12 cellular contexts compared by ENCODE assay signal in genomic region chr9:124665391-124666058, GRCh38.
A peak's percentile ranks its signal among the peaks of the same experiment; 100 is the strongest.
DNase-seq lines count a peak whose midpoint lies in the region; ATAC-seq and TF ChIP-seq lines count a peak whose summit lies in the region.
"Had no signal": no experiment of that assay in that cellular context is flagged by ENCODE, and none has a peak within 500 bp of the region (broad histone marks: within the 10 kb centered on the region; RNA-seq: fewer than 3 reads in every experiment).

No MANE protein-coding gene starts in this region.

- H3K9me3 Mint-ChIP-seq in stimulated activated naive CD8-positive, alpha-beta T cell treated with anti-CD3 and anti-CD28 coated beads, Interleukin-15, amount 100 ng/mL, for 72 hours = no peaks in the 10 kb centered on the region
- peaks cover 5% of the 10 kb centered on the region for H3K9me3 Mint-ChIP-seq in type B pancreatic cell
- H3K9me3 Mint-ChIP-seq in activated CD4-positive, alpha-beta T cell treated with anti-CD3 and anti-CD28 coated beads, Interleukin-2, amount 10 ng/mL, durations not matched to agents 24 days and 14 days = no peaks in the 10 kb centered on the region
- H3K9me3 Mint-ChIP-seq: activated T-helper 1 cell treated with anti-CD3 and anti-CD28 coated beads, Interleukin-12 subunit alpha, Interleukin-12 subunit beta, Interleukin-2, Interleukin-4 antibody, amounts not matched to agents 30 ng/mL and 10 ng/mL and 1 ng/mL, durations not matched to agents 14 hours and 24 hours and 36 hours; brain had no signal

- DNase-seq in stimulated activated naive CD8-positive, alpha-beta T cell treated with anti-CD3 and anti-CD28 coated beads, Interleukin-15, amount 100 ng/mL, for 72 hours = no peak
- DNase-seq in stimulated activated naive CD8-positive, alpha-beta T cell treated with anti-CD3 and anti-CD28 coated beads, Interleukin-15, Interleukin-2, amounts not matched to agents 100 U/mL and 50 U/mL, for 24 hours = no peak
- DNase-seq in SW480 (ENCODE audit: low spot score) = peak; percentile 67
- peak; percentile 67 for DNase-seq in kidney epithelial cell (ENCODE audit: low read depth)
- no peak for DNase-seq in type B pancreatic cell (ENCODE audit: extremely low spot score, unreplicated experiment)
- DNase-seq in DMS153 (lab: John Stamatoyannopoulos, UW) = no peak
- DNase-seq in activated CD4-positive, alpha-beta T cell treated with anti-CD3 and anti-CD28 coated beads, Interleukin-2, amount 10 ng/mL, durations not matched to agents 24 days and 14 days = no peak
- DNase-seq: activated CD4-positive, CD25-positive, alpha-beta regulatory T cell treated with anti-CD3 and anti-CD28 coated beads, Interleukin-2, amount 50 U/mL, for 72 hours; NCI-H1092 treated with DMSO at 0.1 percent for 48 hours had no signal

- H3K27ac Mint-ChIP-seq in stimulated activated naive CD8-positive, alpha-beta T cell treated with anti-CD3 and anti-CD28 coated beads, Interleukin-15, amount 100 ng/mL, for 72 hours = no peak overlapping the region
- H3K27ac Mint-ChIP-seq in type B pancreatic cell = peak overlapping the region; percentile 62
- no peak overlapping the region for H3K27ac Mint-ChIP-seq in activated CD4-positive, alpha-beta T cell treated with anti-CD3 and anti-CD28 coated beads, Interleukin-2, amount 10 ng/mL, durations not matched to agents 24 days and 14 days
- H3K27ac Mint-ChIP-seq: activated T-helper 1 cell treated with anti-CD3 and anti-CD28 coated beads, Interleukin-12 subunit alpha, Interleukin-12 subunit beta, Interleukin-2, Interleukin-4 antibody, amounts not matched to agents 30 ng/mL and 10 ng/mL and 1 ng/mL, durations not matched to agents 14 hours and 24 hours and 36 hours had no signal

- peak; percentile 37 for ATAC-seq in stimulated activated naive CD8-positive, alpha-beta T cell treated with anti-CD3 and anti-CD28 coated beads, Interleukin-15, amount 100 ng/mL, for 72 hours
- ATAC-seq in stimulated activated naive CD8-positive, alpha-beta T cell treated with anti-CD3 and anti-CD28 coated beads, Interleukin-15, Interleukin-2, amounts not matched to agents 100 U/mL and 50 U/mL, for 24 hours = no peak
- ATAC-seq in HG03025 (IDR thresholded peaks at IDR 0.05; ENCODE audit: low FRiP score, unreplicated experiment) = no peak

- H3K36me3 Mint-ChIP-seq in type B pancreatic cell = peaks cover 30% of the 10 kb centered on the region
- H3K36me3 Mint-ChIP-seq in activated CD4-positive, alpha-beta T cell treated with anti-CD3 and anti-CD28 coated beads, Interleukin-2, amount 10 ng/mL, durations not matched to agents 24 days and 14 days (ENCODE audit: low read depth) = no peaks in the 10 kb centered on the region

- H3K4me1 Mint-ChIP-seq in stimulated activated naive CD8-positive, alpha-beta T cell treated with anti-CD3 and anti-CD28 coated beads, Interleukin-15, amount 100 ng/mL, for 72 hours = peaks cover under 1% of the 10 kb centered on the region
- H3K4me1 Mint-ChIP-seq in type B pancreatic cell (ENCODE audit: unreplicated experiment) = peaks cover 40% of the 10 kb centered on the region
- H3K4me1 Mint-ChIP-seq in activated CD4-positive, alpha-beta T cell treated with anti-CD3 and anti-CD28 coated beads, Interleukin-2, amount 10 ng/mL, durations not matched to agents 24 days and 14 days = no peaks in the 10 kb centered on the region

- TF ChIP-seq CTCF in kidney epithelial cell (IDR thresholded peaks at IDR 0.05; ENCODE audit: insufficient read depth, low read length, poor library complexity, severe bottlenecking) (no peak), type B pancreatic cell (conservative IDR thresholded peaks at IDR 0.05) (no peak)

- H3K36me3 ChIP-seq in kidney epithelial cell (ENCODE audit: control insufficient read depth, insufficient read depth, low read length) = no peaks in the 10 kb centered on the region

- H3K27me3 Mint-ChIP-seq in stimulated activated naive CD8-positive, alpha-beta T cell treated with anti-CD3 and anti-CD28 coated beads, Interleukin-15, amount 100 ng/mL, for 72 hours = no peaks in the 10 kb centered on the region
- no peaks in the 10 kb centered on the region for H3K27me3 Mint-ChIP-seq in type B pancreatic cell
- H3K27me3 Mint-ChIP-seq in activated CD4-positive, alpha-beta T cell treated with anti-CD3 and anti-CD28 coated beads, Interleukin-2, amount 10 ng/mL, durations not matched to agents 24 days and 14 days = peaks cover 6% of the 10 kb centered on the region
- H3K27me3 Mint-ChIP-seq: brain had no signal

- H3K4me3 Mint-ChIP-seq in stimulated activated naive CD8-positive, alpha-beta T cell treated with anti-CD3 and anti-CD28 coated beads, Interleukin-15, amount 100 ng/mL, for 72 hours = no peak overlapping the region
- peak overlapping the region; percentile 23 for H3K4me3 Mint-ChIP-seq in type B pancreatic cell
- H3K4me3 Mint-ChIP-seq in activated CD4-positive, alpha-beta T cell treated with anti-CD3 and anti-CD28 coated beads, Interleukin-2, amount 10 ng/mL, durations not matched to agents 24 days and 14 days = no peak overlapping the region
- H3K4me3 Mint-ChIP-seq: activated T-helper 1 cell treated with anti-CD3 and anti-CD28 coated beads, Interleukin-12 subunit alpha, Interleukin-12 subunit beta, Interleukin-2, Interleukin-4 antibody, amounts not matched to agents 30 ng/mL and 10 ng/mL and 1 ng/mL, durations not matched to agents 14 hours and 24 hours and 36 hours had no signal

- no peak overlapping the region for H3K4me3 ChIP-seq in kidney epithelial cell (ENCODE audit: low read depth, low read length)

- intact Hi-C loops in activated CD4-positive, alpha-beta T cell treated with anti-CD3 and anti-CD28 coated beads, Interleukin-2, amount 10 ng/mL, durations not matched to agents 24 days and 14 days (cut with micrococcal nuclease) = no loop called here

- H3K27me3 ChIP-seq in kidney epithelial cell (ENCODE audit: control insufficient read depth, insufficient read depth, low read length) = no peaks in the 10 kb centered on the region

Comparison
In these comparisons a context has a peak if more than half of its experiments do, and no peak if none do; other contexts are left out.
1. DNase-seq: peak in SW480 (single experiment) and kidney epithelial cell (single experiment); none in stimulated activated naive CD8-positive, alpha-beta T cell treated with anti-CD3 and anti-CD28 coated beads, Interleukin-15, amount 100 ng/mL, for 72 hours (0 of 2), stimulated activated naive CD8-positive, alpha-beta T cell treated with anti-CD3 and anti-CD28 coated beads, Interleukin-15, Interleukin-2, amounts not matched to agents 100 U/mL and 50 U/mL, for 24 hours (single experiment), type B pancreatic cell (single experiment), DMS153 (single experiment) and activated CD4-positive, alpha-beta T cell treated with anti-CD3 and anti-CD28 coated beads, Interleukin-2, amount 10 ng/mL, durations not matched to agents 24 days and 14 days (single experiment).